2 cellular contexts compared by ENCODE assay signal in genomic region chr17:83115832-83116231, GRCh38.
TF ChIP-seq lines count a peak whose summit lies in the region.

No MANE protein-coding gene starts in this region.

TF ChIP-seq in HepG2, 621 proteins besides CTCF, POLR2A, EP300 and RAD21:
- TF ChIP-seq ELF3 (CRISPR knock-in tag; IDR thresholded peaks at IDR 0.05) (no peak), RBFOX2 (IDR thresholded peaks at IDR 0.05; ENCODE audit: low read depth, low read length) (no peak), AGO2 (optimal IDR thresholded peaks at IDR 0.05; ENCODE audit: low read depth, low read length) (no peak), ZNF263 (CRISPR knock-in tag; IDR thresholded peaks at IDR 0.05) (peak; percentile 16; the same call in 1 of the 2 replicates), ZNF569 (CRISPR knock-in tag; IDR thresholded peaks at IDR 0.05; ENCODE audit: borderline replicate concordance) (no peak), MBNL3 (CRISPR knock-in tag; conservative IDR thresholded peaks at IDR 0.05) (no peak), TOE1 (CRISPR knock-in tag; IDR thresholded peaks at IDR 0.05) (no peak), CCAR2 (optimal IDR thresholded peaks at IDR 0.05; ENCODE audit: low read depth, low read length) (no peak)
TF ChIP-seq in HepG2: peak in this region for 1.

TF ChIP-seq in HEK293, 187 proteins besides CTCF, POLR2A, EP300 and RAD21:
- 0 out of 2 replicates have a peak, but pooled peaks have one; percentile 7 for TF ChIP-seq ZFHX2 (tag by site-specific recombination; conservative IDR thresholded peaks at IDR 0.05)
- TF ChIP-seq ZNF280D (tag by site-specific recombination; IDR thresholded peaks at IDR 0.05), result no peak
